8 cellular contexts compared by ENCODE assay signal in the genomic region with DNA sequence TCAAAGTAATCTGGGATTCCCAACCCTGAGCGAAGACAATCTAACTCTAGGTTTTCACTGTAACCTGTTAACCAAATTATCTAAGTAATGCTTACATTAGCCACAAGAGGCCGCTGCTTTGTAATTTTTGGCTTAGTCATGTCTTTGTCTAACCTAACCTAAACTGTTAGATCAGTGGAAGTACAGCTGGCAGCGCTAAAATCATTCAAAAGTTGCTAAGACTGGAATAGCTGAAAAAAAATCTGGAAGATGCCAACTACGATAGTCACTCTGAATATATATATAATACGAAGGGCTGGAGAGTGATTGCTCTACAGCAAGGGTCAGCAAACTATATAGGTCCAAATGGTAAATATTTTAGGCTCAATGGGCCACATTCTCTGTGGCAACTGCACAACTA.
A peak's percentile ranks its signal among the peaks of the same experiment; 100 is the strongest.
DNase-seq lines count a peak whose midpoint lies in the region; ATAC-seq, FAIRE-seq and TF ChIP-seq lines count a peak whose summit lies in the region.

No MANE protein-coding gene starts in this region.

- H3K36me3 Mint-ChIP-seq in activated T-cell treated with anti-CD3 and anti-CD28 coated beads, Interleukin-2, amount 50 U/mL, for 72 hours (ENCODE audit: insufficient read depth in 2 of 2): peaks cover 0 to 17% of the 10 kb centered on the region in 2 donors

- TF ChIP-seq POLR2A in ovary (IDR thresholded peaks at IDR 0.05): no peak

- no peaks in the 10 kb centered on the region for H3K27me3 ChIP-seq in ovary

- TF ChIP-seq CTCF in ovary (IDR thresholded peaks at IDR 0.05): peak; percentile 45 to 64 (median 47)

- no peak for TF ChIP-seq EP300 in ovary (IDR thresholded peaks at IDR 0.05)

- intact Hi-C loops in ovary (cut with DNase I): loop anchor here in 2 of 4 donors (5.0 to 10.0 kb wide), 2 partner anchors 288 to 291 kb away; no protein-coding TSS in a partner anchor

- peak overlapping the region; percentile 70 for H3K27ac Mint-ChIP-seq in activated T-cell treated with anti-CD3 and anti-CD28 coated beads, Interleukin-2, amount 50 U/mL, for 72 hours

- no peaks in the 10 kb centered on the region for H3K27me3 Mint-ChIP-seq in activated T-cell treated with anti-CD3 and anti-CD28 coated beads, Interleukin-2, amount 50 U/mL, for 72 hours (ENCODE audit: low read depth)

- H3K4me1 ChIP-seq in ovary (ENCODE audit: insufficient read depth): no peaks in the 10 kb centered on the region

- H3K9me3 ChIP-seq in ovary: no peaks in the 10 kb centered on the region

- H3K36me3 ChIP-seq in ovary: no peaks in the 10 kb centered on the region

- DNase-seq in Daoy (ENCODE audit: low read depth): peak; percentile 49
- DNase-seq in NCI-H774 (lab: John Stamatoyannopoulos, UW): peak; percentile 40
- peak; percentile 24 to 55 for DNase-seq in activated T-cell treated with anti-CD3 and anti-CD28 coated beads, Interleukin-2, amount 50 U/mL, for 72 hours
- peak; percentile 5 to 53 for DNase-seq in frontal cortex (ENCODE audit: low spot score in 2 of 2)
- peak in 3 of 5 donors; percentile 12 to 30 (median 28) for DNase-seq in ovary
- no peak for DNase-seq in KG1 (lab: John Stamatoyannopoulos, UW)

- 19 to 22% (median 22%) methylated on average over 5 of the region's 5 CpGs for WGBS in ovary, 3 donors

- no peak overlapping the region for H3K27ac ChIP-seq in ovary

- ATAC-seq in GM19455 (IDR thresholded peaks at IDR 0.05; ENCODE audit: unreplicated experiment) (peak; percentile 91), HG03439 (IDR thresholded peaks at IDR 0.05; ENCODE audit: unreplicated experiment) (peak; percentile 80)
- ATAC-seq in activated T-cell treated with anti-CD3 and anti-CD28 coated beads, Interleukin-2, amount 50 U/mL, for 72 hours (replicated peaks in 1 of 2): peak; percentile 63 to 73

- H3K4me1 Mint-ChIP-seq in activated T-cell treated with anti-CD3 and anti-CD28 coated beads, Interleukin-2, amount 50 U/mL, for 72 hours (ENCODE audit: low read depth): no peaks in the 10 kb centered on the region

- H3K4me3 Mint-ChIP-seq in activated T-cell treated with anti-CD3 and anti-CD28 coated beads, Interleukin-2, amount 50 U/mL, for 72 hours: no peak overlapping the region

- FAIRE-seq in frontal cortex (lab: Jason Lieb, UNC): peak; percentile 75

- no peak overlapping the region for H3K4me3 ChIP-seq in ovary

- no peaks in the 10 kb centered on the region for H3K9me3 Mint-ChIP-seq in activated T-cell treated with anti-CD3 and anti-CD28 coated beads, Interleukin-2, amount 50 U/mL, for 72 hours
